ENCODE assay signal across 1 cellular context in the genomic region with DNA sequence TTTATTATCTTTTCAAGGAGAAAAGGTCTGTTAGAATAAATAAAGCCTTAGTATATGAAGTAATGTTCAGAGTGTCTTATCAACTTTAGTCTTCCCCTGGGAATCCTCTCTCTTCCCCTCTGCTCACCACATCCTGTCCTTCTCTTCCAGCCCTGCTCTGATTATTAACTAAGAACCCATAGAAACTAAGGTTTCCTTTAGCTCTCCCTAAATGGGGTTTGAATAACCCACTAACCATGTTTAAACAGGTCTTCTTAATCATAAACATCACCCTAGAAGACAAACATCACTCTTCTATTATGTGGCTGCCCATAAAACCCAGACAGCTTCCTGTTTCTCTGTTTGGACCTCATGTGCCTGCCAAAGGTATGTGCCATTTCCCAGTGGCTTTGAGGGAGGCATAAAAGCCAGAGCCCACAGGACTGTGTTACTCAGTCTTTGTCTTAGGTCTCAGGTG.
TF ChIP-seq lines count a peak whose summit lies in the region.

No MANE protein-coding gene starts in this region.

TF ChIP-seq in HEK293, 187 proteins besides CTCF, POLR2A, EP300 and RAD21 (continued from another document):
- TF ChIP-seq PRDM10 (tag by site-specific recombination; IDR thresholded peaks at IDR 0.05) (peak; percentile 67), ZBTB7A (tag by site-specific recombination; IDR thresholded peaks at IDR 0.05; ENCODE audit: low read depth) (no peak), EGR2 (tag by site-specific recombination; IDR thresholded peaks at IDR 0.05; ENCODE audit: low read depth) (no peak), ZNF426 (tag by site-specific recombination; IDR thresholded peaks at IDR 0.05) (no peak)
